Comparison of ENCODE assay signal across 8 cellular contexts in genomic region chr3:46692566-46692983, GRCh38.
DNase-seq lines count a peak whose midpoint lies in the region; FAIRE-seq lines count a peak whose summit lies in the region.

No MANE protein-coding gene starts in this region.

- DNase-seq in ELF-1 (ENCODE audit: low read depth, low spot score) (peak; percentile 69), RCC 7860 (ENCODE audit: low spot score) (peak; percentile 86), glomerular visceral epithelial cell (ENCODE audit: extremely low spot score) (peak; percentile 66), NCI-H774 (lab: John Stamatoyannopoulos, UW) (no peak), NCI-H2029 (lab: John Stamatoyannopoulos, UW) (no peak), DMS114 treated with DMSO at 0.1 percent for 48 hours (lab: John Stamatoyannopoulos, UW; ENCODE audit: unreplicated experiment) (no peak), NCI-H2196 (lab: John Stamatoyannopoulos, UW; ENCODE audit: unreplicated experiment) (no peak)

- peaks cover under 1% of the 10 kb centered on the region for H3K36me3 ChIP-seq in rectal smooth muscle tissue (ENCODE audit: control insufficient read depth, insufficient read depth, low read length)

- H3K4me1 ChIP-seq in rectal smooth muscle tissue (ENCODE audit: control insufficient read depth, insufficient read depth, low read length): peaks cover 18% of the 10 kb centered on the region

- peak; percentile 46 for FAIRE-seq in RCC 7860 (lab: Jason Lieb, UNC)

- H3K4me3 ChIP-seq in rectal smooth muscle tissue (ENCODE audit: low read length): peak overlapping the region; percentile 84

- no peak overlapping the region for H3K27ac ChIP-seq in rectal smooth muscle tissue (ENCODE audit: low read depth, low read length)

- peak overlapping the region; percentile 76 for H3K9ac ChIP-seq in rectal smooth muscle tissue (ENCODE audit: low read length)

- H3K27me3 ChIP-seq in rectal smooth muscle tissue (ENCODE audit: control insufficient read depth, insufficient read depth, low read length): no peaks in the 10 kb centered on the region

Comparison
In these comparisons a context has a peak if more than half of its experiments do, and no peak if none do; other contexts are left out.
1. DNase-seq: peak in ELF-1 (single experiment), RCC 7860 (single experiment) and glomerular visceral epithelial cell (single experiment); none in NCI-H774 (single experiment), NCI-H2029 (single experiment), DMS114 treated with DMSO at 0.1 percent for 48 hours (single experiment) and NCI-H2196 (single experiment).